In genomic region chr15:64636101-64636500, GRCh38 we compare ENCODE assay signal across 12 cellular contexts.
DNase-seq lines count a peak whose midpoint lies in the region; ATAC-seq and TF ChIP-seq lines count a peak whose summit lies in the region.
"Had no signal": no experiment of that assay in that cellular context is flagged by ENCODE, and none has a peak within 500 bp of the region (broad histone marks: within the 10 kb centered on the region; RNA-seq: fewer than 3 reads in every experiment).

No MANE protein-coding gene starts in this region.

- no peak overlapping the region for H2BK5ac ChIP-seq in IMR-90 (ENCODE audit: low read depth, low read length, poor library complexity, severe bottlenecking)

- dilution Hi-C loops in IMR-90 (cut with HindIII; ENCODE audit: low sequenced_read_pairs, unreplicated experiment) = no loop called here

- H3K79me1 ChIP-seq in IMR-90 (ENCODE audit: low read depth in 1 of 2, low read length in 2 of 2) = peaks cover 56 to 82% of the 10 kb centered on the region in 2 experiments

- no peak overlapping the region for H4K91ac ChIP-seq in IMR-90 (ENCODE audit: insufficient read depth, low read depth, low read length)

- peak overlapping the region; percentile 63 for H3K27ac ChIP-seq in 22Rv1
- peak overlapping the region; percentile 59; the same call in 1 of the 2 replicates for H3K27ac ChIP-seq in IMR-90 (ENCODE audit: insufficient read depth, low read length)
- H3K27ac ChIP-seq: neutrophil had no signal

- peaks cover 9% of the 10 kb centered on the region; the same call in 1 of the 2 replicates for H3K9me1 ChIP-seq in IMR-90 (ENCODE audit: insufficient read depth, low read length)

- H2BK120ac ChIP-seq in IMR-90 (ENCODE audit: low read depth, low read length) = no peak overlapping the region

- H3K9me3 Mint-ChIP-seq in dendritic cell treated with granulocyte-macrophage colony-stimulating factor and Interleukin-4, amounts not matched to agents 40 ng/mL and 50 ng/mL, for 4 days = peaks cover 8% of the 10 kb centered on the region

- H3K27ac Mint-ChIP-seq in dendritic cell treated with granulocyte-macrophage colony-stimulating factor and Interleukin-4, amounts not matched to agents 40 ng/mL and 50 ng/mL, for 4 days = peak overlapping the region; percentile 20

- peak overlapping the region; percentile 37 for H3K18ac ChIP-seq in IMR-90 (ENCODE audit: low read depth, low read length)

- BruUV-seq in IMR-90 (replicated peaks; lab: Mats Ljungman, UMichigan) = no TSS peak

- no peak overlapping the region for H2BK20ac ChIP-seq in IMR-90 (ENCODE audit: low read depth, low read length)

- TF ChIP-seq RAD21 in IMR-90 (IDR thresholded peaks at IDR 0.05; ENCODE audit: low read length) = no peak

- no peak overlapping the region for H3K4me3 Mint-ChIP-seq in dendritic cell treated with granulocyte-macrophage colony-stimulating factor and Interleukin-4, amounts not matched to agents 40 ng/mL and 50 ng/mL, for 4 days

- H3K23ac ChIP-seq in IMR-90 (ENCODE audit: low read depth, low read length) = no peak overlapping the region

- H3K4me3 ChIP-seq in IMR-90 (ENCODE audit: insufficient read depth, low read depth, low read length) (no peak overlapping the region), mucosa of stomach (ENCODE audit: low read length) (no peak overlapping the region)

- in situ Hi-C loops in IMR-90 (cut with MboI; ENCODE audit: low sequenced_read_pairs) = no loop called here

- H4K8ac ChIP-seq in IMR-90 (ENCODE audit: low read depth in 2 of 2, low read length in 2 of 2) = no peak overlapping the region

- no peak overlapping the region for H3K56ac ChIP-seq in IMR-90 (ENCODE audit: extremely low read depth, insufficient read depth, low read length)

- no peak overlapping the region for H2BK15ac ChIP-seq in IMR-90 (ENCODE audit: low read depth, low read length)

- POLR2A ChIA-PET in IMR-90 (lab: Charles Lee; ENCODE audit: unreplicated experiment) = no interaction called here

- DNase-seq in IMR-90 = no peak
- DNase-seq in NCI-H1048 (lab: John Stamatoyannopoulos, UW) = no peak
- no peak for DNase-seq in stimulated activated CD8-positive, alpha-beta memory T cell treated with anti-CD3 and anti-CD28 coated beads, Interleukin-4, amount 100 ng/mL, for 48 hours
- DNase-seq: activated T-cell treated with anti-CD3 and anti-CD28 coated beads, Interleukin-2, amount 50 U/mL, for 48 hours; NCI-H82; T-helper 9 cell had no signal

- peaks cover 32% of the 10 kb centered on the region for H3K36me3 Mint-ChIP-seq in dendritic cell treated with granulocyte-macrophage colony-stimulating factor and Interleukin-4, amounts not matched to agents 40 ng/mL and 50 ng/mL, for 4 days (ENCODE audit: low read depth)

- H3K14ac ChIP-seq in IMR-90 (replicated peaks; ENCODE audit: low read depth, low read length) = no peak overlapping the region

- WGBS in IMR-90 (ENCODE audit: extremely low coverage in 2 of 2, insufficient read length in 1 of 2), 2 experiments = no CpG with 5 or more reads among the region's 2 CpGs

- no peaks in the 10 kb centered on the region for H3K27me3 ChIP-seq in IMR-90 (ENCODE audit: control insufficient read depth, insufficient read depth, low read length)
- H3K27me3 ChIP-seq in mucosa of stomach (ENCODE audit: control insufficient read depth, insufficient read depth, low read length) = no peaks in the 10 kb centered on the region
- H3K27me3 ChIP-seq: neutrophil had no signal

- H3K9ac ChIP-seq in IMR-90 (ENCODE audit: low read depth, low read length) = 0 out of 2 replicates have a peak overlapping the region, but pooled peaks have one; percentile 38
- H3K9ac ChIP-seq in mucosa of stomach (ENCODE audit: low read length) = peak overlapping the region; percentile 30

- intact Hi-C loops in IMR-90 (cut with micrococcal nuclease) = no loop called here
- intact Hi-C loops in dendritic cell treated with granulocyte-macrophage colony-stimulating factor and Interleukin-4, amounts not matched to agents 40 ng/mL and 50 ng/mL, for 4 days (cut with micrococcal nuclease) = no loop called here

- peak; percentile 21 for ATAC-seq in IMR-90 (ENCODE audit: low read depth)
- no peak for ATAC-seq in HG02759 (IDR thresholded peaks at IDR 0.05; ENCODE audit: unreplicated experiment)
- no peak for ATAC-seq in HG03571 (IDR thresholded peaks at IDR 0.05; ENCODE audit: unreplicated experiment)

- no peak overlapping the region for H3K4ac ChIP-seq in IMR-90 (ENCODE audit: low read depth, low read length)

- TF ChIP-seq CTCF in 22Rv1 (IDR thresholded peaks at IDR 0.05) = no peak
- TF ChIP-seq CTCF in IMR-90 (conservative IDR thresholded peaks at IDR 0.05; ENCODE audit: low read depth, low read length) = no peak

- no peaks in the 10 kb centered on the region for H3K27me3 Mint-ChIP-seq in dendritic cell treated with granulocyte-macrophage colony-stimulating factor and Interleukin-4, amounts not matched to agents 40 ng/mL and 50 ng/mL, for 4 days

- H3K4me1 ChIP-seq in IMR-90 (ENCODE audit: control insufficient read depth, insufficient read depth, low read length) = peaks cover 13% of the 10 kb centered on the region
- H3K4me1 ChIP-seq in mucosa of stomach (ENCODE audit: control insufficient read depth, insufficient read depth, low read length) = peaks cover 74% of the 10 kb centered on the region

- H2AK5ac ChIP-seq in IMR-90 (ENCODE audit: low read depth, low read length) = no peak overlapping the region

- H3K9me3 ChIP-seq in IMR-90 (ENCODE audit: control insufficient read depth, insufficient read depth, low read length) (no peaks in the 10 kb centered on the region), mucosa of stomach (ENCODE audit: control insufficient read depth, low read length) (no peaks in the 10 kb centered on the region)
- H3K9me3 ChIP-seq: neutrophil had no signal

- H4K20me1 ChIP-seq in IMR-90 (ENCODE audit: insufficient read depth, low read length) = peaks cover 30% of the 10 kb centered on the region; the same call in 1 of the 2 replicates

- no peak overlapping the region for H2AFZ ChIP-seq in IMR-90 (replicated peaks; ENCODE audit: low read length, poor library complexity)

- H3K4me2 ChIP-seq in IMR-90 (ENCODE audit: low read depth, low read length) = peak overlapping the region; percentile 57; the same call in 1 of the 2 replicates

- no peak overlapping the region for H2AK9ac ChIP-seq in IMR-90 (replicated peaks; ENCODE audit: low read depth, low read length, poor library complexity)

- CTCF ChIA-PET in IMR-90 (lab: Yijun Ruan, JAX) = interaction anchor here (1.9 kb wide), 1 partner anchor 9 kb away, joined by 6 read pairs; no protein-coding TSS in a partner anchor

- no peak for TF ChIP-seq POLR2A in IMR-90 (IDR thresholded peaks at IDR 0.05; ENCODE audit: low read depth, low read length)

- peaks cover 60% of the 10 kb centered on the region for H3K4me1 Mint-ChIP-seq in dendritic cell treated with granulocyte-macrophage colony-stimulating factor and Interleukin-4, amounts not matched to agents 40 ng/mL and 50 ng/mL, for 4 days (ENCODE audit: low read depth)

- H3K36me3 ChIP-seq in IMR-90 (ENCODE audit: control insufficient read depth, insufficient read depth, low read length) (peaks cover 9% of the 10 kb centered on the region), mucosa of stomach (ENCODE audit: control insufficient read depth, insufficient read depth, low read length) (no peaks in the 10 kb centered on the region)
- H3K36me3 ChIP-seq: neutrophil had no signal

- no peak overlapping the region for H4K5ac ChIP-seq in IMR-90 (ENCODE audit: low read depth, low read length)

TF ChIP-seq in IMR-90, 13 proteins besides CTCF, POLR2A, EP300 and RAD21:
- TF ChIP-seq SMC3 (IDR thresholded peaks at IDR 0.05; ENCODE audit: low read depth, low read length) = no peak
- no peak for TF ChIP-seq RCOR1 (IDR thresholded peaks at IDR 0.05; ENCODE audit: insufficient replicate concordance, low read length)
- TF ChIP-seq BHLHE40 (IDR thresholded peaks at IDR 0.05; ENCODE audit: low read depth, low read length) = no peak
- TF ChIP-seq MXI1 (IDR thresholded peaks at IDR 0.05; ENCODE audit: borderline replicate concordance, low read depth, low read length) = no peak
- TF ChIP-seq CHD1 (IDR thresholded peaks at IDR 0.05; ENCODE audit: low read depth, low read length) = no peak
- no peak for TF ChIP-seq MAZ (IDR thresholded peaks at IDR 0.05; ENCODE audit: borderline replicate concordance, low read depth, low read length)
- no peak for TF ChIP-seq USF2 (IDR thresholded peaks at IDR 0.05; ENCODE audit: low read depth, low read length)
- no peak for TF ChIP-seq ELK1 (IDR thresholded peaks at IDR 0.05; ENCODE audit: borderline replicate concordance, low read depth, low read length)
- no peak for TF ChIP-seq MAFK (IDR thresholded peaks at IDR 0.05; ENCODE audit: low read depth, low read length)
- no peak for TF ChIP-seq CEBPB (IDR thresholded peaks at IDR 0.05; ENCODE audit: low read depth, low read length)
- no peak for TF ChIP-seq NFE2L2 (IDR thresholded peaks at IDR 0.05; ENCODE audit: low read depth, low read length)
- TF ChIP-seq FOS (IDR thresholded peaks at IDR 0.05; ENCODE audit: low read depth, low read length) = no peak
- no peak for TF ChIP-seq RFX5 (IDR thresholded peaks at IDR 0.05; ENCODE audit: low read depth, low read length)
